1 cellular context compared by ENCODE assay signal in the genomic region with DNA sequence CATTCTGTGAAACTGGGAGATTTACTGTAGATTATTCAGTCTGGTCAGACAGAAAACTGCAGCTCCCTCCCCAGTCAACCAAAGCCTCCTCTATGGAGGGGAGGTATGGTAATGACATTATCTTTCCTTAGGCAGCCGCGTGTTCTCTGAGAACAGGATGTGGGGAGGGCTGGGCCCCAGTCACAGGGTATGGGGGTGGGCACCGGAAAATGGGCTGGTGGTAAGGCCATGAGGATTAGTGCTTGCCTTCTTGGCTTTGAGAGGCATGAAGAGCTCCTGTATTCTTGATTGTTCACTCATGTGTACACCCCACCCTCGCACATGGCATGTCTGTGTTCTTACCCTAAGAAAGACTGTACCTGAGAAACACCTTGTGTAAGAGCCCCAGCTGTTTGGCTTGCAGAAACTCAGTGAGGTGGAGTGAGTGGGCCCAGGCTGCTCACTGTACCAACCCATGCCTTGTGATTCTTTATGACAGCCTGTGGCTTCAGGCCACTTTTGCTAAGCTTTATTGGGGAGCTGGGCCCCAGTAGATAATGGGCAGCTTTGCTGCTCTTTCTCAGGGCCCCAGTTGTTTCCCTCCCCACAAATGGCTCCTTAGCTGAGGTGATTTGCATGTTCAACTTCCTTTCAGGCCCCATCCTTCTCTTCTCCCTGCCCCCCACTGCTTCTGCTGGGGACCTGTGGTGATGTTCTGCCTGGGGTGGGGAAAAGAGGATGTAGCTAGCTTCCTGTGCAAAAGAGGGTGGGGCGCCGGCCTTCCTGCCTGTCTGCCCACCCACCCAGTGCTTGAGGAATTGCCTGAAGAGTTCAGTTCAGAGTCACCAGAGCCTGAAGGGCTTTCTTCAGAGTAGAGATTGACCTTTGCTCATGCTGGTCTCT.
TF ChIP-seq lines count a peak whose summit lies in the region.

No MANE protein-coding gene starts in this region.

TF ChIP-seq in HepG2, 621 proteins besides CTCF, POLR2A, EP300 and RAD21 (continued from another document):
- TF ChIP-seq GTF2F1 (IDR thresholded peaks at IDR 0.05; ENCODE audit: low read length), result no peak
- TF ChIP-seq, protein P1, sequence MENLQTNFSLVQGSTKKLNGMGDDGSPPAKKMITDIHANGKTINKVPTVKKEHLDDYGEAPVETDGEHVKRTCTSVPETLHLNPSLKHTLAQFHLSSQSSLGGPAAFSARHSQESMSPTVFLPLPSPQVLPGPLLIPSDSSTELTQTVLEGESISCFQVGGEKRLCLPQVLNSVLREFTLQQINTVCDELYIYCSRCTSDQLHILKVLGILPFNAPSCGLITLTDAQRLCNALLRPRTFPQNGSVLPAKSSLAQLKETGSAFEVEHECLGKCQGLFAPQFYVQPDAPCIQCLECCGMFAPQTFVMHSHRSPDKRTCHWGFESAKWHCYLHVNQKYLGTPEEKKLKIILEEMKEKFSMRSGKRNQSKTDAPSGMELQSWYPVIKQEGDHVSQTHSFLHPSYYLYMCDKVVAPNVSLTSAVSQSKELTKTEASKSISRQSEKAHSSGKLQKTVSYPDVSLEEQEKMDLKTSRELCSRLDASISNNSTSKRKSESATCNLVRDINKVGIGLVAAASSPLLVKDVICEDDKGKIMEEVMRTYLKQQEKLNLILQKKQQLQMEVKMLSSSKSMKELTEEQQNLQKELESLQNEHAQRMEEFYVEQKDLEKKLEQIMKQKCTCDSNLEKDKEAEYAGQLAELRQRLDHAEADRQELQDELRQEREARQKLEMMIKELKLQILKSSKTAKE (CRISPR knock-in tag; IDR thresholded peaks at IDR 0.05; ENCODE audit: borderline replicate concordance), result no peak
- TF ChIP-seq ARNT (IDR thresholded peaks at IDR 0.05), result no peak
- TF ChIP-seq HNRNPUL1 (IDR thresholded peaks at IDR 0.05; ENCODE audit: low read depth, low read length), result no peak
- TF ChIP-seq, protein P2, sequence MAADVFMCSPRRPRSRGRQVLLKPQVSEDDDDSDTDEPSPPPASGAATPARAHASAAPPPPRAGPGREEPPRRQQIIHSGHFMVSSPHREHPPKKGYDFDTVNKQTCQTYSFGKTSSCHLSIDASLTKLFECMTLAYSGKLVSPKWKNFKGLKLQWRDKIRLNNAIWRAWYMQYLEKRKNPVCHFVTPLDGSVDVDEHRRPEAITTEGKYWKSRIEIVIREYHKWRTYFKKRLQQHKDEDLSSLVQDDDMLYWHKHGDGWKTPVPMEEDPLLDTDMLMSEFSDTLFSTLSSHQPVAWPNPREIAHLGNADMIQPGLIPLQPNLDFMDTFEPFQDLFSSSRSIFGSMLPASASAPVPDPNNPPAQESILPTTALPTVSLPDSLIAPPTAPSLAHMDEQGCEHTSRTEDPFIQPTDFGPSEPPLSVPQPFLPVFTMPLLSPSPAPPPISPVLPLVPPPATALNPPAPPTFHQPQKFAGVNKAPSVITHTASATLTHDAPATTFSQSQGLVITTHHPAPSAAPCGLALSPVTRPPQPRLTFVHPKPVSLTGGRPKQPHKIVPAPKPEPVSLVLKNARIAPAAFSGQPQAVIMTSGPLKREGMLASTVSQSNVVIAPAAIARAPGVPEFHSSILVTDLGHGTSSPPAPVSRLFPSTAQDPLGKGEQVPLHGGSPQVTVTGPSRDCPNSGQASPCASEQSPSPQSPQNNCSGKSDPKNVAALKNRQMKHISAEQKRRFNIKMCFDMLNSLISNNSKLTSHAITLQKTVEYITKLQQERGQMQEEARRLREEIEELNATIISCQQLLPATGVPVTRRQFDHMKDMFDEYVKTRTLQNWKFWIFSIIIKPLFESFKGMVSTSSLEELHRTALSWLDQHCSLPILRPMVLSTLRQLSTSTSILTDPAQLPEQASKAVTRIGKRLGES (CRISPR knock-in tag; IDR thresholded peaks at IDR 0.05; ENCODE audit: borderline replicate concordance), result no peak
- TF ChIP-seq EZH2 (conservative IDR thresholded peaks at IDR 0.05; ENCODE audit: low read depth, low read length), result no peak
- TF ChIP-seq ZNF10 (CRISPR knock-in tag; IDR thresholded peaks at IDR 0.05; ENCODE audit: borderline replicate concordance, low read depth), result no peak
TF ChIP-seq in HepG2: peak in this region for 0.
